ENCODE assay signal across 1 cellular context in genomic region chr22:20605328-20605727, GRCh38.
TF ChIP-seq lines count a peak whose summit lies in the region.

No MANE protein-coding gene starts in this region.

TF ChIP-seq in K562, 482 proteins besides CTCF, POLR2A, EP300 and RAD21 (continued from another document and continues in another):
- 0 out of 2 replicates have a peak, but pooled peaks have one; percentile 21 for TF ChIP-seq CLOCK (CRISPR knock-in tag; IDR thresholded peaks at IDR 0.05; ENCODE audit: borderline replicate concordance)
- no peak for TF ChIP-seq NUFIP1 (IDR thresholded peaks at IDR 0.05; ENCODE audit: partially characterized antibody)
- TF ChIP-seq MXD1 (CRISPR knock-in tag; IDR thresholded peaks at IDR 0.05; ENCODE audit: borderline replicate concordance, poor library complexity, severe bottlenecking): no peak
- 0 out of 2 replicates have a peak, but pooled peaks have one; percentile 16 for TF ChIP-seq ZBED1 (IDR thresholded peaks at IDR 0.05)
- TF ChIP-seq ZNF778 (CRISPR knock-in tag; IDR thresholded peaks at IDR 0.05): no peak
- no peak for TF ChIP-seq ZEB2 (IDR thresholded peaks at IDR 0.05)
- TF ChIP-seq ZBTB11 (CRISPR knock-in tag; IDR thresholded peaks at IDR 0.05): peak in 1 of 3 experiments; percentile 27; a peak in 1 of 6 replicates
- no peak for TF ChIP-seq EZH2 (IDR thresholded peaks at IDR 0.05; ENCODE audit: borderline replicate concordance, low read depth, low read length)
- no peak for TF ChIP-seq BCOR (IDR thresholded peaks at IDR 0.05)
- TF ChIP-seq SP1 (CRISPR knock-in tag; IDR thresholded peaks at IDR 0.05): no peak
- no peak for TF ChIP-seq MITF (IDR thresholded peaks at IDR 0.05)
- peak; percentile 41; the same call in 1 of the 2 replicates for TF ChIP-seq GABPB2 (CRISPR knock-in tag; conservative IDR thresholded peaks at IDR 0.05)
- no peak for TF ChIP-seq HMGXB4 (CRISPR knock-in tag; IDR thresholded peaks at IDR 0.05)
- peak; percentile 34; the same call in 1 of the 2 replicates for TF ChIP-seq ELK1 (CRISPR knock-in tag; IDR thresholded peaks at IDR 0.05)
- no peak for TF ChIP-seq GABPB1 (CRISPR knock-in tag; IDR thresholded peaks at IDR 0.05)
- TF ChIP-seq HMG20B (CRISPR knock-in tag; IDR thresholded peaks at IDR 0.05): no peak
- no peak for TF ChIP-seq ZNF436 (CRISPR knock-in tag; IDR thresholded peaks at IDR 0.05)
- TF ChIP-seq GATAD2A (IDR thresholded peaks at IDR 0.05): no peak
- no peak for TF ChIP-seq PML (IDR thresholded peaks at IDR 0.05; ENCODE audit: low read length)
- TF ChIP-seq HNRNPUL1 (IDR thresholded peaks at IDR 0.05; ENCODE audit: low read length): no peak
- TF ChIP-seq MBD2 (IDR thresholded peaks at IDR 0.05; ENCODE audit: borderline replicate concordance, low read depth): no peak
- TF ChIP-seq BHLHE40 (IDR thresholded peaks at IDR 0.05; ENCODE audit: low read length): no peak
- TF ChIP-seq RBM22 (IDR thresholded peaks at IDR 0.05; ENCODE audit: low read depth, low read length, poor library complexity, severe bottlenecking): no peak
- no peak for TF ChIP-seq MTA3 (IDR thresholded peaks at IDR 0.05; ENCODE audit: borderline replicate concordance)
- TF ChIP-seq GATAD2B (IDR thresholded peaks at IDR 0.05; ENCODE audit: borderline replicate concordance): no peak
- no peak for TF ChIP-seq ARHGAP35 (IDR thresholded peaks at IDR 0.05; ENCODE audit: partially characterized antibody)
- no peak for TF ChIP-seq HBP1 (CRISPR knock-in tag; IDR thresholded peaks at IDR 0.05)
- TF ChIP-seq ZNF124 (CRISPR knock-in tag; IDR thresholded peaks at IDR 0.05): peak; percentile 79; the same call in 1 of the 2 replicates
- TF ChIP-seq DIDO1 (tag; IDR thresholded peaks at IDR 0.05; ENCODE audit: low read depth): no peak
- no peak for TF ChIP-seq CHAMP1 (IDR thresholded peaks at IDR 0.05)
- no peak for TF ChIP-seq TEAD1 (CRISPR knock-in tag; IDR thresholded peaks at IDR 0.05)
- no peak for TF ChIP-seq SMAD3 (CRISPR knock-in tag; conservative IDR thresholded peaks at IDR 0.05)
- TF ChIP-seq ATF2 (CRISPR knock-in tag; IDR thresholded peaks at IDR 0.05): peak; percentile 80
- no peak for TF ChIP-seq ID3 (CRISPR knock-in tag; IDR thresholded peaks at IDR 0.05)
- TF ChIP-seq ID3 (tag; IDR thresholded peaks at IDR 0.05): peak; percentile 13; the same call in 1 of the 2 replicates
- TF ChIP-seq PRMT5 (CRISPR knock-in tag; IDR thresholded peaks at IDR 0.05): 0 out of 2 replicates have a peak, but pooled peaks have one; percentile 19
- 0 out of 2 replicates have a peak, but pooled peaks have one; percentile 10 for TF ChIP-seq IRF2 (CRISPR knock-in tag; IDR thresholded peaks at IDR 0.05)
- TF ChIP-seq ZHX1 (conservative IDR thresholded peaks at IDR 0.05; ENCODE audit: low read length): no peak
- TF ChIP-seq SIN3A (IDR thresholded peaks at IDR 0.05; ENCODE audit: borderline replicate concordance in 2 of 2, control insufficient read depth in 1 of 2, low read depth in 2 of 2, low read length in 2 of 2): 0 out of 4 replicates have a peak, but pooled peaks of 1 of the 2 experiments have one; percentile 6
- TF ChIP-seq SREBF1 (IDR thresholded peaks at IDR 0.05; ENCODE audit: borderline replicate concordance, low read depth, low read length): 0 out of 2 replicates have a peak, but pooled peaks have one; percentile 22
- TF ChIP-seq FOXJ2 (tag; IDR thresholded peaks at IDR 0.05): no peak
- TF ChIP-seq MECOM (CRISPR knock-in tag; IDR thresholded peaks at IDR 0.05): no peak
- TF ChIP-seq ZC3H8 (IDR thresholded peaks at IDR 0.05): no peak
